ENCODE assay signal across 15 cellular contexts in genomic region chr14:29709490-29709889, GRCh38.
"Had no signal": no experiment of that assay in that cellular context is flagged by ENCODE, and none has a peak within 500 bp of the region (broad histone marks: within the 10 kb centered on the region; RNA-seq: fewer than 3 reads in every experiment).

No MANE protein-coding gene starts in this region.

- H3K4me3 ChIP-seq: esophagus squamous epithelium, hepatocyte, left ventricle myocardium inferior, testis, upper lobe of right lung had no signal

- ATAC-seq: activated naive CD4-positive, alpha-beta T cell treated with anti-CD3 and anti-CD28 coated beads, Interleukin-2, amount 50 U/mL, for 72 hours; activated T-cell treated with anti-CD3 and anti-CD28 coated beads, Interleukin-2, amount 50 U/mL, for 4 hours; stimulated activated naive CD8-positive, alpha-beta T cell treated with anti-CD3 and anti-CD28 coated beads, Interleukin-15, amount 100 ng/mL, for 72 hours; upper lobe of right lung had no signal

- DNase-seq: activated CD4-positive, alpha-beta memory T cell treated with anti-CD3 and anti-CD28 coated beads for 36 hours; activated CD4-positive, alpha-beta T cell treated with anti-CD3 and anti-CD28 coated beads for 1 hour; activated effector memory CD4-positive, alpha-beta T cell treated with anti-CD3 and anti-CD28 coated beads, Interleukin-2, amount 50 U/mL, for 16 hours; activated T-cell treated with anti-CD3 and anti-CD28 coated beads, Interleukin-2, amount 50 U/mL, for 4 hours; esophagus squamous epithelium; kidney; left ventricle myocardium inferior; nephron progenitor cell; stimulated activated CD4-positive, alpha-beta T cell treated with anti-CD3 and anti-CD28 coated beads, Interleukin-4, amount 100 ng/mL, for 24 hours; stimulated activated naive CD8-positive, alpha-beta T cell treated with anti-CD3 and anti-CD28 coated beads, Interleukin-15, amount 100 ng/mL, for 72 hours; T-helper 9 cell; testis; upper lobe of right lung had no signal
